ENCODE assay signal across 23 cellular contexts in genomic region chr20:35968930-35969329, GRCh38. TPM values are rescaled to one million over a fixed set of nuclear protein-coding genes. Genes with fewer than 3 reads are reported as not detected.
A peak's percentile ranks its signal among the peaks of the same experiment; 100 is the strongest.
DNase-seq lines count a peak whose midpoint lies in the region; ATAC-seq, FAIRE-seq and TF ChIP-seq lines count a peak whose summit lies in the region.
"Had no signal": no experiment of that assay in that cellular context is flagged by ENCODE, and none has a peak within 500 bp of the region (broad histone marks: within the 10 kb centered on the region; RNA-seq: fewer than 3 reads in every experiment).

No MANE protein-coding gene starts in this region.

- WGBS in GM23248 (ENCODE audit: low coverage in 1 of 2, low lambda C conversion rate in 2 of 2, missing lambda C conversion rate in 2 of 2), 2 experiments = 22 to 36% methylated on average over 1 of the region's 1 CpG
- WGBS in trophoblast cell (ENCODE audit: extremely low coverage, insufficient coverage, insufficient read length) = no CpG with 5 or more reads among the region's 1 CpG

- H3K4me1 ChIP-seq in GM23248 (ENCODE audit: insufficient read depth) (no peaks in the 10 kb centered on the region), trophoblast cell (ENCODE audit: control insufficient read depth in 1 of 2, insufficient read depth in 2 of 2, low read length in 2 of 2) (peaks cover 0 to 4% of the 10 kb centered on the region in 2 experiments), left ventricle myocardium inferior (no peaks in the 10 kb centered on the region)

- in situ Hi-C loops in GM23248 (cut with MboI) = no loop called here

- H4K20me1 ChIP-seq in GM23248 (ENCODE audit: insufficient read depth) = no peaks in the 10 kb centered on the region

- H2AFZ ChIP-seq in GM23248 (no peak overlapping the region), trophoblast cell (ENCODE audit: insufficient read depth, low read length, poor library complexity) (no peak overlapping the region)

- DNase-seq in GM23248 = peak; percentile 9
- peak; percentile 23 for DNase-seq in NCI-H226
- peak; percentile 83 for DNase-seq in bronchial epithelial cell (ENCODE audit: low read depth)
- peak; percentile 40 to 82 for DNase-seq in trophoblast cell
- DNase-seq in left ventricle myocardium inferior = no peak
- no peak for DNase-seq in superior temporal gyrus (ENCODE audit: extremely low spot score)
- DNase-seq: ACHN, C1 segment of cervical spinal cord, DND-41, GF-D8, HFFc6, Kasumi-1, NCI-H1105 treated with DMSO at 0.1 percent for 48 hours, NCI-H1694, NCI-H2081 treated with DMSO at 0.1 percent for 48 hours, NCI-H510A treated with DMSO at 0.1 percent for 48 hours, NCI-H82, SJCRH30, T-helper 17 cell had no signal

- no peak overlapping the region for H4K91ac ChIP-seq in trophoblast cell (ENCODE audit: low read depth, low read length)

- H3K27me3 ChIP-seq in GM23248 (replicated peaks; ENCODE audit: insufficient read depth) (no peaks in the 10 kb centered on the region), bronchial epithelial cell (ENCODE audit: control insufficient read depth, insufficient read depth, low read length) (no peaks in the 10 kb centered on the region), trophoblast cell (ENCODE audit: insufficient read depth, low read length) (no peaks in the 10 kb centered on the region), left ventricle myocardium inferior (ENCODE audit: low read depth) (no peaks in the 10 kb centered on the region)
- H3K27me3 ChIP-seq: SJCRH30 had no signal

- no peak overlapping the region for H2BK5ac ChIP-seq in trophoblast cell (ENCODE audit: low read depth, low read length, poor library complexity)

- no peak overlapping the region for H4K8ac ChIP-seq in trophoblast cell (ENCODE audit: low read depth, low read length)

- no peak for ATAC-seq in HG03442 (IDR thresholded peaks at IDR 0.05; ENCODE audit: unreplicated experiment)
- ATAC-seq: T-helper 17 cell had no signal

- H3K4me3 ChIP-seq in GM23248 (no peak overlapping the region), bronchial epithelial cell (ENCODE audit: low read depth, low read length) (no peak overlapping the region), trophoblast cell (ENCODE audit: low read depth, low read length) (no peak overlapping the region), left ventricle myocardium inferior (no peak overlapping the region)
- H3K4me3 ChIP-seq: SJCRH30 had no signal

- H2BK120ac ChIP-seq in trophoblast cell (ENCODE audit: insufficient read depth, low read length, poor library complexity) = no peak overlapping the region

- no peak overlapping the region for H3K23ac ChIP-seq in trophoblast cell (ENCODE audit: low read length)

- H3K27ac ChIP-seq in GM23248 (no peak overlapping the region), trophoblast cell (ENCODE audit: low read depth, low read length) (no peak overlapping the region), left ventricle myocardium inferior (replicated peaks) (no peak overlapping the region)
- H3K27ac ChIP-seq: HL-60, SJCRH30 had no signal

- FAIRE-seq in bronchial epithelial cell (lab: Jason Lieb, UNC) = no peak
- FAIRE-seq: H54, HTR-8/SVneo had no signal

- TF ChIP-seq CTCF in bronchial epithelial cell (IDR thresholded peaks at IDR 0.05; ENCODE audit: insufficient read depth, low read length, severe bottlenecking) = no peak
- no peak for TF ChIP-seq CTCF in left ventricle myocardium inferior (IDR thresholded peaks at IDR 0.05; ENCODE audit: borderline replicate concordance)

- H3K14ac ChIP-seq in trophoblast cell (ENCODE audit: low read length) = no peak overlapping the region

- H3F3A ChIP-seq in GM23248 (ENCODE audit: insufficient read depth) = no peaks in the 10 kb centered on the region

- H3K18ac ChIP-seq in trophoblast cell (ENCODE audit: low read length) = no peak overlapping the region

- H3K4ac ChIP-seq in trophoblast cell (ENCODE audit: low read depth, low read length) = no peak overlapping the region

- intact Hi-C loops in left ventricle myocardium inferior (cut with micrococcal nuclease) = no loop called here

- H3K9me2 ChIP-seq in GM23248 (ENCODE audit: insufficient read depth) = no peaks in the 10 kb centered on the region

- H3K79me1 ChIP-seq in trophoblast cell (ENCODE audit: low read length) = no peaks in the 10 kb centered on the region

- no peak overlapping the region for H3K4me2 ChIP-seq in GM23248 (ENCODE audit: unreplicated experiment)
- no peak overlapping the region for H3K4me2 ChIP-seq in trophoblast cell (ENCODE audit: low read length)

- H2AK5ac ChIP-seq in trophoblast cell (ENCODE audit: low read length) = no peak overlapping the region

- H3K79me2 ChIP-seq in GM23248 (ENCODE audit: insufficient read depth) (no peaks in the 10 kb centered on the region), trophoblast cell (ENCODE audit: control insufficient read depth, insufficient read depth, low read length, poor library complexity) (no peaks in the 10 kb centered on the region)

- no peak overlapping the region for H2BK12ac ChIP-seq in trophoblast cell (ENCODE audit: low read length)

- no peak overlapping the region for H3K9ac ChIP-seq in GM23248
- H3K9ac ChIP-seq in trophoblast cell (ENCODE audit: low read length) = no peak overlapping the region

- H3K36me3 ChIP-seq in GM23248 (ENCODE audit: low read depth) (no peaks in the 10 kb centered on the region), bronchial epithelial cell (ENCODE audit: control insufficient read depth, insufficient read depth, low read length) (no peaks in the 10 kb centered on the region), trophoblast cell (ENCODE audit: control insufficient read depth in 1 of 2, insufficient read depth in 2 of 2, low read length in 2 of 2) (no peaks in the 10 kb centered on the region), left ventricle myocardium inferior (no peaks in the 10 kb centered on the region)
- H3K36me3 ChIP-seq: SJCRH30 had no signal

- no peaks in the 10 kb centered on the region for H3K9me3 ChIP-seq in GM23248 (ENCODE audit: low read depth)
- no peaks in the 10 kb centered on the region for H3K9me3 ChIP-seq in trophoblast cell (ENCODE audit: insufficient read depth, low read depth, low read length)
- no peaks in the 10 kb centered on the region for H3K9me3 ChIP-seq in left ventricle myocardium inferior (replicated peaks)

- H4K12ac ChIP-seq in trophoblast cell (ENCODE audit: low read depth, low read length) = no peak overlapping the region

RNA-seq across cellular contexts. Expression of gene CNBD2, which starts 0.5 kb away (rescaled TPM):
- 6.6 TPM in 1 of 2 replicates, not detected in the other for total RNA-seq in GM23248 (2014; rRNA removed; shearing (Covaris generic))
- 0.28 and 1.7 TPM in 2 replicates for polyA plus RNA-seq in GM23248 (2016; fragmentation: Nextera tagmentation; extraction: Ambion mirVana)
- 1.5 and 1.8 TPM in 2 replicates for total RNA-seq in bronchial epithelial cell
- 4.1 and 4.3 TPM in 2 replicates for polyA plus RNA-seq in trophoblast cell (2013)
- 3.7 TPM for total RNA-seq in left ventricle myocardium inferior

RNA-seq across cellular contexts. Expression of gene SCAND1, which starts 14.6 kb away (rescaled TPM):
- total RNA-seq in GM23248 (2014; rRNA removed; shearing (Covaris generic)) = 66.6 TPM in 2 replicates
- 127 and 133 TPM in 2 replicates for polyA plus RNA-seq in GM23248 (2016; fragmentation: Nextera tagmentation; extraction: Ambion mirVana)
- total RNA-seq in bronchial epithelial cell (31.9 and 34.3 TPM in 2 replicates), left ventricle myocardium inferior (40.0 TPM)
- 59.4 and 60.8 TPM in 2 replicates for polyA plus RNA-seq in trophoblast cell (2013)

Comparison
In these comparisons a context has a peak if more than half of its experiments do, and no peak if none do; other contexts are left out.
1. DNase-seq: peak in GM23248 (single experiment), NCI-H226 (single experiment), bronchial epithelial cell (single experiment) and trophoblast cell (2 of 2); none in left ventricle myocardium inferior (single experiment) and superior temporal gyrus (single experiment).